1 cellular context compared by ENCODE assay signal in the genomic region with DNA sequence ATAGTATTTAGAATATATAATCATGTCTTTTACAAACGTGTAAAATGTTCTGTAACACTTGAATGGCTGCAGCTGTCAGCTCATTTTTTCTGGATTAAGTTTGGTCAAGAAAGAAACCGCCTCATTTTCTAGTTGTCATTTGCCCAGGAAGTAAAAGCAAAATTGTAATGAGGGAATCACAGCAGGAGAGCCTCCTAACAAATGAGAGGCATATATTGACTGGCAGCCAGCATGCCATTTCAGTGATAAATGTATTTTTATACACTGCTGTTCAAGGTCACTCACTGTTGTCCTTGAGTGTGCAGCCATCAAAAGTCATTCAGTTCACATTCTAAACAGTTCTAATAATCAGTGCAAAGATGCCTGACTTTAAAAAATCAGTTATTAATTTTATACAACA.
TF ChIP-seq lines count a peak whose summit lies in the region.

No MANE protein-coding gene starts in this region.

TF ChIP-seq in IMR-90, 13 proteins besides CTCF, POLR2A, EP300 and RAD21:
- TF ChIP-seq MXI1 (IDR thresholded peaks at IDR 0.05; ENCODE audit: borderline replicate concordance, low read depth, low read length) (no peak), BHLHE40 (IDR thresholded peaks at IDR 0.05; ENCODE audit: low read depth, low read length) (no peak), CHD1 (IDR thresholded peaks at IDR 0.05; ENCODE audit: low read depth, low read length) (no peak), MAZ (IDR thresholded peaks at IDR 0.05; ENCODE audit: borderline replicate concordance, low read depth, low read length) (no peak)
- TF ChIP-seq, protein P1, sequence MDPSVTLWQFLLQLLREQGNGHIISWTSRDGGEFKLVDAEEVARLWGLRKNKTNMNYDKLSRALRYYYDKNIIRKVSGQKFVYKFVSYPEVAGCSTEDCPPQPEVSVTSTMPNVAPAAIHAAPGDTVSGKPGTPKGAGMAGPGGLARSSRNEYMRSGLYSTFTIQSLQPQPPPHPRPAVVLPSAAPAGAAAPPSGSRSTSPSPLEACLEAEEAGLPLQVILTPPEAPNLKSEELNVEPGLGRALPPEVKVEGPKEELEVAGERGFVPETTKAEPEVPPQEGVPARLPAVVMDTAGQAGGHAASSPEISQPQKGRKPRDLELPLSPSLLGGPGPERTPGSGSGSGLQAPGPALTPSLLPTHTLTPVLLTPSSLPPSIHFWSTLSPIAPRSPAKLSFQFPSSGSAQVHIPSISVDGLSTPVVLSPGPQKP (IDR thresholded peaks at IDR 0.05; ENCODE audit: borderline replicate concordance, low read depth, low read length), result no peak
- TF ChIP-seq, protein P2, sequence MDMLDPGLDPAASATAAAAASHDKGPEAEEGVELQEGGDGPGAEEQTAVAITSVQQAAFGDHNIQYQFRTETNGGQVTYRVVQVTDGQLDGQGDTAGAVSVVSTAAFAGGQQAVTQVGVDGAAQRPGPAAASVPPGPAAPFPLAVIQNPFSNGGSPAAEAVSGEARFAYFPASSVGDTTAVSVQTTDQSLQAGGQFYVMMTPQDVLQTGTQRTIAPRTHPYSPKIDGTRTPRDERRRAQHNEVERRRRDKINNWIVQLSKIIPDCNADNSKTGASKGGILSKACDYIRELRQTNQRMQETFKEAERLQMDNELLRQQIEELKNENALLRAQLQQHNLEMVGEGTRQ (IDR thresholded peaks at IDR 0.05; ENCODE audit: low read depth, low read length), result no peak
TF ChIP-seq in IMR-90: peak in this region for 0.
